ENCODE assay signal across 13 cellular contexts in the genomic region with DNA sequence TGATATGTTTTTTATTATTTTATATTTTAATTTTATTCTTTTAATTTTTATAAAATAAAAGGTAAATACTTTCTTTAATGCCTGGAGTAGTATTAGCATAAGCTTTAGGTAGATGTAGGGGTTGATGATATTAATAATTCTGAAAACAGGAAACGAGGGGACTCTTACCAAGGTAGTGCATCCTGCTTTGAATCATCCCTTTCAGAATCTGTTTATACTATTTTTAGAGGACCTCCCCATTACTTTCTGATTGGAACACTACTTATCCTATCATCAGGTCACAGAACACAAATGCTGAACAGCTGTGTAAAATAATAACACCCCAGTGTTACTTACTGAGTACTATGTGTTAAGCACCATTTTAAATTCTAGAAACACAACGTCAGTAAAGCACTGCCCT. TPM values are rescaled to one million over a fixed set of nuclear protein-coding genes. Genes with fewer than 3 reads are reported as not detected.
DNase-seq lines count a peak whose midpoint lies in the region; ATAC-seq, FAIRE-seq and TF ChIP-seq lines count a peak whose summit lies in the region.
"Had no signal": no experiment of that assay in that cellular context is flagged by ENCODE, and none has a peak within 500 bp of the region (broad histone marks: within the 10 kb centered on the region; RNA-seq: fewer than 3 reads in every experiment).

No MANE protein-coding gene starts in this region.

- H3K27ac ChIP-seq in GM12878 (ENCODE audit: control insufficient read depth, insufficient read depth) = no peak overlapping the region
- H3K27ac ChIP-seq: thoracic aorta had no signal

- in situ Hi-C loops in GM12878 (cut with MboI) = loop anchor here (5.0 kb wide), 1 partner anchor 1000 kb away; no protein-coding TSS in a partner anchor

- peaks cover 18% of the 10 kb centered on the region for H3K36me3 Mint-ChIP-seq in activated CD4-positive, alpha-beta T cell treated with anti-CD3 and anti-CD28 coated beads for 36 hours (ENCODE audit: low read depth)

- H3K27ac Mint-ChIP-seq in activated CD4-positive, alpha-beta T cell treated with anti-CD3 and anti-CD28 coated beads for 36 hours = peak overlapping the region; percentile 1

- RAD21 ChIA-PET in GM12878 (lab: Charles Lee; ENCODE audit: unreplicated experiment) = interaction anchor here (0.8 to 3.2 kb wide), 7 partner anchors 9 to 1001 kb away, joined by 3 to 18 read pairs (median 4); no protein-coding TSS in a partner anchor

- no TSS peak for BruUV-seq in GM12878 (replicated peaks; lab: Mats Ljungman, UMichigan)

- CTCF ChIA-PET in activated CD4-positive, alpha-beta T cell treated with anti-CD3 and anti-CD28 coated beads for 36 hours (lab: Charles Lee) = interaction anchor here (1.4 to 3.5 kb wide), 3 partner anchors 10 to 1000 kb away, joined by 5 to 18 read pairs (median 10); no protein-coding TSS in a partner anchor
- CTCF ChIA-PET in GM12878 (lab: Yijun Ruan, JAX) = interaction anchor here (0.6 to 2.2 kb wide), 12 partner anchors 10 to 1095 kb away, joined by 3 to 19 read pairs (median 5); no protein-coding TSS in a partner anchor

- no peak overlapping the region; the same call in 1 of the 2 replicates for H3K4me2 ChIP-seq in GM12878 (ENCODE audit: control insufficient read depth, insufficient read depth)

- no peaks in the 10 kb centered on the region for H3K9me3 Mint-ChIP-seq in activated CD4-positive, alpha-beta T cell treated with anti-CD3 and anti-CD28 coated beads for 36 hours (ENCODE audit: low read depth)

- intact Hi-C loops in activated CD4-positive, alpha-beta T cell treated with anti-CD3 and anti-CD28 coated beads for 36 hours (cut with DNase I, micrococcal nuclease) = loop anchor here (10.0 kb wide), 2 partner anchors 262 to 342 kb away; no protein-coding TSS in a partner anchor
- intact Hi-C loops in GM12878 (cut with micrococcal nuclease; ENCODE audit: unreplicated experiment) = loop anchor here (1.0 to 10.0 kb wide), 3 partner anchors 262 to 1001 kb away; no protein-coding TSS in a partner anchor

- WGBS in GM12878 (ENCODE audit: insufficient coverage, insufficient replicate concordance, low lambda C conversion rate, missing lambda C conversion rate) = 3% methylated on average over 2 of the region's 2 CpGs

- peaks cover 8% of the 10 kb centered on the region for H3K4me1 Mint-ChIP-seq in activated CD4-positive, alpha-beta T cell treated with anti-CD3 and anti-CD28 coated beads for 36 hours

- H3K36me3 ChIP-seq in GM12878 (ENCODE audit: control insufficient read depth in 2 of 2, insufficient read depth in 2 of 2, low read length in 1 of 2) = peaks cover 0 to 3% of the 10 kb centered on the region in 2 experiments; a peak in 1 of 4 replicates

- H3K27me3 ChIP-seq in GM12878 (replicated peaks in 1 of 2; ENCODE audit: control insufficient read depth in 2 of 2, insufficient read depth in 2 of 2, low read length in 1 of 2) = no peaks in the 10 kb centered on the region

- H3K4me1 ChIP-seq in GM12878 (ENCODE audit: control insufficient read depth, insufficient read depth, low read length) = peaks cover 6% of the 10 kb centered on the region; the same call in 1 of the 2 replicates

- H3K9ac ChIP-seq in GM12878 (ENCODE audit: control insufficient read depth, insufficient read depth, low read length) = no peak overlapping the region

- no peak overlapping the region for H3K4me3 ChIP-seq in GM12878
- H3K4me3 ChIP-seq: thoracic aorta had no signal

- no peak for FAIRE-seq in GM12878 (lab: Jason Lieb, UNC)

- no peak overlapping the region for H2AFZ ChIP-seq in GM12878 (ENCODE audit: control insufficient read depth, low read depth, low read length)

- ATAC-seq in activated CD4-positive, alpha-beta T cell treated with anti-CD3 and anti-CD28 coated beads for 36 hours = peak; percentile 33
- ATAC-seq in GM21576 (IDR thresholded peaks at IDR 0.05; ENCODE audit: unreplicated experiment) = peak; percentile 68
- peak; percentile 78 for ATAC-seq in HG03135 (IDR thresholded peaks at IDR 0.05; ENCODE audit: unreplicated experiment)
- peak; percentile 85 for ATAC-seq in GM12878
- ATAC-seq: left ventricle myocardium superior had no signal

- TF ChIP-seq POLR2A in GM12878 (IDR thresholded peaks at IDR 0.05; ENCODE audit: low read depth, low read length) = no peak

- POLR2A ChIA-PET in activated CD4-positive, alpha-beta T cell treated with anti-CD3 and anti-CD28 coated beads for 36 hours (lab: Charles Lee) = no interaction called here
- POLR2A ChIA-PET in GM12878 (lab: Charles Lee) = no interaction called here

- SMC1A ChIA-PET in GM12878 (lab: Charles Lee; ENCODE audit: uncharacterized antibody, unreplicated experiment) = interaction anchor here (0.7 to 2.1 kb wide), 12 partner anchors 10 to 1095 kb away, joined by 3 to 10 read pairs (median 4); no protein-coding TSS in a partner anchor

- no peaks in the 10 kb centered on the region for H4K20me1 ChIP-seq in GM12878 (ENCODE audit: control insufficient read depth, insufficient read depth)

- DNase-seq in activated CD4-positive, alpha-beta T cell treated with anti-CD3 and anti-CD28 coated beads for 36 hours = no peak
- no peak for DNase-seq in activated CD4-positive, alpha-beta T cell treated with anti-CD3 and anti-CD28 coated beads, Interleukin-2, amount 50 U/mL, for 48 hours
- peak; percentile 11 for DNase-seq in GM12878 (ENCODE audit: low read depth, low spot score)
- DNase-seq in DMS114 treated with DMSO at 0.1 percent for 48 hours (lab: John Stamatoyannopoulos, UW; ENCODE audit: unreplicated experiment) = no peak
- no peak for DNase-seq in effector CD4-positive, alpha-beta T cell
- DNase-seq in NCI-H526 treated with DMSO at 0.1 percent for 48 hours (lab: John Stamatoyannopoulos, UW) = no peak
- DNase-seq: 8988T, left ventricle myocardium superior, NCI-H2171, Right ventricle myocardium superior had no signal

- H3K9me3 ChIP-seq in GM12878 (replicated peaks; ENCODE audit: control insufficient read depth, insufficient read depth, low read length) = no peaks in the 10 kb centered on the region; the same call in 2 of the 3 replicates
- H3K9me3 ChIP-seq: thoracic aorta had no signal

- H3K4me3 Mint-ChIP-seq in activated CD4-positive, alpha-beta T cell treated with anti-CD3 and anti-CD28 coated beads for 36 hours = no peak overlapping the region

- no peak for TF ChIP-seq EP300 in GM12878 (IDR thresholded peaks at IDR 0.05; ENCODE audit: borderline replicate concordance in 1 of 2, control insufficient read depth in 1 of 2, low read depth in 2 of 2, low read length in 2 of 2)

- no peak for TF ChIP-seq CTCF in GM12878 (IDR thresholded peaks at IDR 0.05 in 2 of 3, conservative IDR thresholded peaks at IDR 0.05 in 1 of 3; ENCODE audit: control insufficient read depth in 2 of 3, extremely low read depth in 1 of 3, insufficient read depth in 1 of 3, low read depth in 3 of 3, low read length in 3 of 3)

- no peaks in the 10 kb centered on the region for H3K79me2 ChIP-seq in GM12878 (ENCODE audit: control insufficient read depth, insufficient read depth, low read length)

- TF ChIP-seq RAD21 in GM12878 (IDR thresholded peaks at IDR 0.05; ENCODE audit: insufficient read depth, low read depth, low read length) = no peak

- no peaks in the 10 kb centered on the region for H3K27me3 Mint-ChIP-seq in activated CD4-positive, alpha-beta T cell treated with anti-CD3 and anti-CD28 coated beads for 36 hours

TF ChIP-seq in GM12878, 131 proteins besides CTCF, POLR2A, EP300 and RAD21 (continues in another document):
- TF ChIP-seq RUNX3 (IDR thresholded peaks at IDR 0.05; ENCODE audit: low read length) = 0 out of 2 replicates have a peak, but pooled peaks have one; percentile 25

RNA-seq across cellular contexts. Expression of gene COG6, which starts 27.3 kb away (rescaled TPM):
- 10 to 100 TPM; 27.7 to 28.9 TPM for total RNA-seq in activated CD4-positive, alpha-beta T cell treated with anti-CD3 and anti-CD28 coated beads for 36 hours
- 54.6 and 58.0 TPM in 2 replicates for total RNA-seq in GM12878 (2013; cell fraction: nucleolus; rRNA removed)
- total RNA-seq in GM12878 (2014; rRNA removed) = 9.4 and 15.4 TPM in 2 replicates
- total RNA-seq in GM12878 (2014; rRNA removed; fragmentation: Illumina TruSeq; extraction: Trizol) = 13.9 and 14.9 TPM in 2 replicates
- 15.9 and 23.4 TPM in 2 replicates for total RNA-seq in GM12878 (2021)
- polyA plus RNA-seq in GM12878 (2011; ENCODE audit: low read depth) = 5.4 TPM
- 29.8 and 45.2 TPM in 2 replicates for polyA plus RNA-seq in GM12878 (2011; rRNA removed)
- polyA plus RNA-seq in GM12878 (2011; cell fraction: cytosol; rRNA removed) = 11.1 and 13.1 TPM in 2 replicates
- 14.7 and 16.4 TPM in 2 replicates for polyA plus RNA-seq in GM12878 (2011; cell fraction: nucleus; rRNA removed)
- polyA plus RNA-seq in GM12878 (2012) = 11.8 and 13.9 TPM in 2 replicates
- polyA plus RNA-seq in GM12878 (2014; fragmentation: Illumina TruSeq; extraction: Trizol) = 12.6 and 17.8 TPM in 2 replicates
- 1 to 10 TPM; 4.5 to 5.3 TPM for polyA plus RNA-seq in GM12878 (2014; fragmentation: Nextera tagmentation; extraction: Ambion mirVana)
- polyA plus RNA-seq in GM12878 (2014; rRNA removed) = 9.0 and 9.8 TPM in 2 replicates
- polyA plus RNA-seq in GM12878 (2016; fragmentation: Nextera tagmentation; extraction: Ambion mirVana) = 10 to 100 TPM; 12.7 to 13.0 TPM
- 15.4 and 25.8 TPM in 2 replicates for polyA minus RNA-seq in GM12878 (2011; rRNA and poly(A)+ RNA removed)
- polyA minus RNA-seq in GM12878 (2011; cell fraction: cytosol; rRNA and poly(A)+ RNA removed) = 7.8 and 10.5 TPM in 2 replicates
- polyA minus RNA-seq in GM12878 (2011; cell fraction: nucleus; rRNA and poly(A)+ RNA removed) = 28.0 and 46.0 TPM in 2 replicates

Comparison
In these comparisons a context has a peak if more than half of its experiments do, and no peak if none do; other contexts are left out.
1. ATAC-seq: peak in every context shown above with its lines; median percentile 85 in GM12878; 78 in HG03135; 68 in GM21576; 33 in activated CD4-positive, alpha-beta T cell treated with anti-CD3 and anti-CD28 coated beads for 36 hours.